In the genomic region with DNA sequence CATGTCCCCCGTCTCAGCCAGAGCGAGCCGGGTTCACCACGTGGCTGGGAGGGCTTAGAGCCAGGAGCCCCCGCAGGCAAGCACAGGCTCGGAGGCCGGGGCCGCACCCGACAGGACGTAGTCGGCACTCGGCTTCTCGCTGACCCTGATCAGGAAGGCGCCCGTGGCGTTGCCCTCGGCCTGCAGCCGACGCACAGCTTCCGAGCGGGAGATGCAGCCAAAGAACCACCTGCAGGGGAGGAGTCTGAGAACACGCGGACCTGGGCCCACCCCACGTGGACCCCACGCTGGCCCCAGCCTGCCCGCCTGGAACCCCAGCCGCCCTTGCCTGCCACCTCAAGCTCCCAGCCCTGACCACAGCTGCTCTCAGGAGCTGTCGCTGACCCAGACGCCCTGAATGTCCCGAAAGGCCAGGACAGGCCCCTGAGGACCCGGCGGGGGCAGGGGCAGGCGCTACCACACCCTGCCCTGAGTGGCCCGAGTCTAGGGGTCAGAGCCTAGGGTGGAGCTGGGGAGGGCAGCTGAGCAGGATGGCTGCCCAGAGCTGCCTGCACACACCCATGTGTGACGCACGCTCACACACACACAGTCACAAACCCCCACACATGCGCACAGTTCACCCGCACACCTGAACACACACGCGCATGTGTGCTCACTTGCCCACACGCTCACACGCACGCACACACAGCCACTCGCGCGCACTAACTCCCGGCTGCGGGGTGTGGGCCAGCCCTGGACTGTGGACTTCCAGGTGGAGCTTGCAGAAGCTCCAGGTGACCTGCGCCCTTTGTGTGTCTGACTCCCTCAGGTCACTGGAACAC, we compare ENCODE assay signal across 7 cellular contexts. TPM values are rescaled to one million over a fixed set of nuclear protein-coding genes. Genes with fewer than 3 reads are reported as not detected.
DNase-seq lines count a peak whose midpoint lies in the region; ATAC-seq and TF ChIP-seq lines count a peak whose summit lies in the region.
"Had no signal": no experiment of that assay in that cellular context is flagged by ENCODE, and none has a peak within 500 bp of the region (broad histone marks: within the 10 kb centered on the region; RNA-seq: fewer than 3 reads in every experiment).

No MANE protein-coding gene starts in this region.

- WGBS in psoas muscle, 3 donors = 39 to 55% (median 42%) methylated on average over 31 to 49 of the region's 49 CpGs

- no peak overlapping the region for H3K4me3 ChIP-seq in psoas muscle

- H3K27ac ChIP-seq in psoas muscle = no peak overlapping the region

- TF ChIP-seq CTCF in psoas muscle (IDR thresholded peaks at IDR 0.05) = no peak

- peaks cover 0 to 52% (median 18%) of the 10 kb centered on the region in 3 donors for H3K27me3 ChIP-seq in psoas muscle (ENCODE audit: insufficient read depth in 3 of 3, low read length in 2 of 3)

- no peaks in the 10 kb centered on the region for H3K4me1 ChIP-seq in psoas muscle

- H3K36me3 ChIP-seq in psoas muscle (ENCODE audit: insufficient read depth in 1 of 2, low read depth in 1 of 2) = no peaks in the 10 kb centered on the region

- intact Hi-C loops in psoas muscle (cut with DNase I) = loop anchor here (5.0 kb wide), 4 partner anchors 77 to 437 kb away; no protein-coding TSS in a partner anchor

- DNase-seq in NCI-H2227 (lab: John Stamatoyannopoulos, UW; ENCODE audit: unreplicated experiment) (peak; percentile 31), NCI-H2227 treated with DMSO at 0.1 percent for 48 hours (lab: John Stamatoyannopoulos, UW) (no peak), dermis blood vessel endothelial cell (peak; percentile 13), psoas muscle (peak; percentile 14 to 55), COR-L47 (lab: John Stamatoyannopoulos, UW) (no peak)

- ATAC-seq in psoas muscle (no peak), HG03460 (IDR thresholded peaks at IDR 0.05; ENCODE audit: unreplicated experiment) (no peak)

- H3K9me3 ChIP-seq in psoas muscle = no peaks in the 10 kb centered on the region

RNA-seq across cellular contexts. Expression of a gene that starts 2.1 kb away (rescaled TPM):
- under 0.01 and 0.05 TPM in 2 replicates for total RNA-seq in dermis blood vessel endothelial cell
- total RNA-seq in psoas muscle = under 1 TPM in 1 of 4 donors, not detected in 3; 0.06 TPM
- under 1 TPM in 2 of 3 donors, not detected in 1; 0.04 TPM for polyA plus RNA-seq in psoas muscle

RNA-seq across cellular contexts. Expression of a gene that starts 12.5 kb away (rescaled TPM):
- not detected in 2 replicates for total RNA-seq in dermis blood vessel endothelial cell
- total RNA-seq in psoas muscle = not detected
- polyA plus RNA-seq in psoas muscle = not detected
- total RNA-seq: kidney epithelial cell had no signal

RNA-seq across cellular contexts. Expression of a gene that starts 14.5 kb away (rescaled TPM):
- total RNA-seq in dermis blood vessel endothelial cell (19.9 and 37.3 TPM in 2 replicates), psoas muscle (100 to 1,000 TPM; 130 to 198 (median 155) TPM)
- 100 to 1,000 TPM; 134 to 158 (median 142) TPM for polyA plus RNA-seq in psoas muscle

RNA-seq across cellular contexts. Expression of a gene that starts 18.9 kb away (rescaled TPM):
- total RNA-seq in dermis blood vessel endothelial cell (1.2 and 2.4 TPM in 2 replicates), psoas muscle (under 1 TPM in 1 of 4 donors, not detected in 3; 0.14 TPM)
- polyA plus RNA-seq in psoas muscle = under 1 TPM in 2 of 3 donors, not detected in 1; 0.07 to 0.08 TPM

RNA-seq across cellular contexts. Expression of a gene that starts 36.2 kb away (rescaled TPM):
- total RNA-seq in dermis blood vessel endothelial cell (5.0 and 5.3 TPM in 2 replicates), psoas muscle (1,000 to 10,000 TPM; 1,781 to 2,126 (median 2,004) TPM)
- polyA plus RNA-seq in psoas muscle = 1,000 to 10,000 TPM in 2 of 3 donors, 100 to 1,000 TPM in 1; 952 to 1,898 (median 1,229) TPM

Comparison
In these comparisons a context has a peak if more than half of its experiments do, and no peak if none do; other contexts are left out.
1. DNase-seq: peak in NCI-H2227 (single experiment), dermis blood vessel endothelial cell (single experiment) and psoas muscle (2 of 2); none in NCI-H2227 treated with DMSO at 0.1 percent for 48 hours (single experiment) and COR-L47 (single experiment).